ENCODE assay signal across 2 cellular contexts in the genomic region with DNA sequence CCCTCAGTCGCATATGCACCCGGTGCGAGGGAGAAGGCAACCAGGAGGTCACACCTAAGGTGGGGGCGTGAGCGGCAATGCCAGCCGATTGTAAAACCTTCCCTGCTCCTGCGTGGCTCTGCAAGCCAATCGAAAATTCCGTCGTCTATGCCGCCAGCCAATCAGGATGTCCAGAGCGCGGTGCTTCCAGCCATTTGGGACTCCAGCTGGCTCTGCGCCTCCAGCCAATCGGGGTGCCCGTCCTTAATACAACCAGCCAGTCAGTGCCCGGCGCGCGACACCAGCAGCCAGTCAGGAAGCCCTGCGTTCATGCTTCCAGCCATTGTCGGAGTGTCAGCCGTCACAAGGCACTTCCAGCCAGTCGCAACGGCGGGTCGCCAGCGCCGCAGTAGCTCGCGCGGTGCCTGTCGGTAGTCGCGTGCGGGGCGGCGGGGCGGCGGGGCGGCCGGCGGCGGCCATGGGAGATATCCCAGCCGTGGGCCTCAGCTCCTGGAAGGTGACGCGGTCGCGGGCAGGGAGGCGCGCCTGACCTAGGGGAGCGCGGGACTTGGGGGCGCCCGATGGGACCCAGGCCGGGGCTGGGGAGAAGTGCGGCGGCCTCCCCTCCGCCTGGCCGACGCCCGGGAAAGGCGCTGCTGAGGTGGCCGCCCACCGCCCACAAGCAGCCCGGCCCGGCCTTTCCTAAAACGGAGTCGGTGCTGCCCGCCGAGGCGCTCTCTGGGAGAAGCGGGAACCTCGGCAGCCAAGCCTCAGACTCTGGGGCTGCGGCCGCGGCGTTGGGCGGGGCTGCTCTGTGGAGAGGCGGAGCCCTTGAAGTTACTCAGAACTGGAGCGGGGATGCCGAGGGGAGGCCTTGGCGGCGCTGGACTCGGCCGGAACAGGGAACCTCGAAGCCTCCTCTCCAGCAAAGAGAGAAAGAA.
TF ChIP-seq lines count a peak whose summit lies in the region.

A gene (plus strand): TSS at position 340 of the 920 bp plus-strand sequence. CDS start 118 bp downstream, at position 458.

TF ChIP-seq in SK-N-SH, 30 proteins besides CTCF, POLR2A, EP300 and RAD21 (continued from another document and continues in another):
- TF ChIP-seq, protein P1, sequence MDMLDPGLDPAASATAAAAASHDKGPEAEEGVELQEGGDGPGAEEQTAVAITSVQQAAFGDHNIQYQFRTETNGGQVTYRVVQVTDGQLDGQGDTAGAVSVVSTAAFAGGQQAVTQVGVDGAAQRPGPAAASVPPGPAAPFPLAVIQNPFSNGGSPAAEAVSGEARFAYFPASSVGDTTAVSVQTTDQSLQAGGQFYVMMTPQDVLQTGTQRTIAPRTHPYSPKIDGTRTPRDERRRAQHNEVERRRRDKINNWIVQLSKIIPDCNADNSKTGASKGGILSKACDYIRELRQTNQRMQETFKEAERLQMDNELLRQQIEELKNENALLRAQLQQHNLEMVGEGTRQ (IDR thresholded peaks at IDR 0.05; ENCODE audit: borderline replicate concordance, low read depth, low read length): no peak
- TF ChIP-seq RXRA (IDR thresholded peaks at IDR 0.05; ENCODE audit: borderline replicate concordance, low read depth) (no peak), FOSL2 (IDR thresholded peaks at IDR 0.05; ENCODE audit: borderline replicate concordance, low read depth) (no peak), MXI1 (IDR thresholded peaks at IDR 0.05; ENCODE audit: low read depth, low read length) (peak; percentile 20; the same call in 1 of the 2 replicates), GABPA (IDR thresholded peaks at IDR 0.05; ENCODE audit: low read depth) (no peak), EZH2phosphoT487 (IDR thresholded peaks at IDR 0.05; ENCODE audit: borderline replicate concordance, low read depth) (no peak), YY1 (IDR thresholded peaks at IDR 0.05; ENCODE audit: low read depth) (no peak), RFX5 (IDR thresholded peaks at IDR 0.05; ENCODE audit: low read length) (peak; percentile 95), SMC3 (IDR thresholded peaks at IDR 0.05; ENCODE audit: low read depth, low read length) (no peak), ELF1 (IDR thresholded peaks at IDR 0.05) (no peak), SIN3A (IDR thresholded peaks at IDR 0.05; ENCODE audit: borderline replicate concordance, low read depth, low read length) (peak; percentile 6; the same call in 1 of the 2 replicates), POLR2AphosphoS5 (IDR thresholded peaks at IDR 0.05; ENCODE audit: low read depth, low read length) (no peak), TAF1 (IDR thresholded peaks at IDR 0.05; ENCODE audit: borderline replicate concordance, low read depth, low read length) (peak; percentile 19; the same call in 1 of the 2 replicates), MEF2A (IDR thresholded peaks at IDR 0.05; ENCODE audit: borderline replicate concordance, low read depth) (no peak)
- TF ChIP-seq, protein P2, sequence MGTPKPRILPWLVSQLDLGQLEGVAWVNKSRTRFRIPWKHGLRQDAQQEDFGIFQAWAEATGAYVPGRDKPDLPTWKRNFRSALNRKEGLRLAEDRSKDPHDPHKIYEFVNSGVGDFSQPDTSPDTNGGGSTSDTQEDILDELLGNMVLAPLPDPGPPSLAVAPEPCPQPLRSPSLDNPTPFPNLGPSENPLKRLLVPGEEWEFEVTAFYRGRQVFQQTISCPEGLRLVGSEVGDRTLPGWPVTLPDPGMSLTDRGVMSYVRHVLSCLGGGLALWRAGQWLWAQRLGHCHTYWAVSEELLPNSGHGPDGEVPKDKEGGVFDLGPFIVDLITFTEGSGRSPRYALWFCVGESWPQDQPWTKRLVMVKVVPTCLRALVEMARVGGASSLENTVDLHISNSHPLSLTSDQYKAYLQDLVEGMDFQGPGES (IDR thresholded peaks at IDR 0.05; ENCODE audit: low read depth, low read length): peak; percentile 94
- TF ChIP-seq, protein P3, sequence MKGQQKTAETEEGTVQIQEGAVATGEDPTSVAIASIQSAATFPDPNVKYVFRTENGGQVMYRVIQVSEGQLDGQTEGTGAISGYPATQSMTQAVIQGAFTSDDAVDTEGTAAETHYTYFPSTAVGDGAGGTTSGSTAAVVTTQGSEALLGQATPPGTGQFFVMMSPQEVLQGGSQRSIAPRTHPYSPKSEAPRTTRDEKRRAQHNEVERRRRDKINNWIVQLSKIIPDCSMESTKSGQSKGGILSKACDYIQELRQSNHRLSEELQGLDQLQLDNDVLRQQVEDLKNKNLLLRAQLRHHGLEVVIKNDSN (IDR thresholded peaks at IDR 0.05; ENCODE audit: borderline replicate concordance, low read depth): no peak; the same call in 1 of the 2 replicates
- TF ChIP-seq, protein P4, sequence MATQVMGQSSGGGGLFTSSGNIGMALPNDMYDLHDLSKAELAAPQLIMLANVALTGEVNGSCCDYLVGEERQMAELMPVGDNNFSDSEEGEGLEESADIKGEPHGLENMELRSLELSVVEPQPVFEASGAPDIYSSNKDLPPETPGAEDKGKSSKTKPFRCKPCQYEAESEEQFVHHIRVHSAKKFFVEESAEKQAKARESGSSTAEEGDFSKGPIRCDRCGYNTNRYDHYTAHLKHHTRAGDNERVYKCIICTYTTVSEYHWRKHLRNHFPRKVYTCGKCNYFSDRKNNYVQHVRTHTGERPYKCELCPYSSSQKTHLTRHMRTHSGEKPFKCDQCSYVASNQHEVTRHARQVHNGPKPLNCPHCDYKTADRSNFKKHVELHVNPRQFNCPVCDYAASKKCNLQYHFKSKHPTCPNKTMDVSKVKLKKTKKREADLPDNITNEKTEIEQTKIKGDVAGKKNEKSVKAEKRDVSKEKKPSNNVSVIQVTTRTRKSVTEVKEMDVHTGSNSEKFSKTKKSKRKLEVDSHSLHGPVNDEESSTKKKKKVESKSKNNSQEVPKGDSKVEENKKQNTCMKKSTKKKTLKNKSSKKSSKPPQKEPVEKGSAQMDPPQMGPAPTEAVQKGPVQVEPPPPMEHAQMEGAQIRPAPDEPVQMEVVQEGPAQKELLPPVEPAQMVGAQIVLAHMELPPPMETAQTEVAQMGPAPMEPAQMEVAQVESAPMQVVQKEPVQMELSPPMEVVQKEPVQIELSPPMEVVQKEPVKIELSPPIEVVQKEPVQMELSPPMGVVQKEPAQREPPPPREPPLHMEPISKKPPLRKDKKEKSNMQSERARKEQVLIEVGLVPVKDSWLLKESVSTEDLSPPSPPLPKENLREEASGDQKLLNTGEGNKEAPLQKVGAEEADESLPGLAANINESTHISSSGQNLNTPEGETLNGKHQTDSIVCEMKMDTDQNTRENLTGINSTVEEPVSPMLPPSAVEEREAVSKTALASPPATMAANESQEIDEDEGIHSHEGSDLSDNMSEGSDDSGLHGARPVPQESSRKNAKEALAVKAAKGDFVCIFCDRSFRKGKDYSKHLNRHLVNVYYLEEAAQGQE (IDR thresholded peaks at IDR 0.05; ENCODE audit: low read depth, low read length): no peak
- TF ChIP-seq, protein P5, sequence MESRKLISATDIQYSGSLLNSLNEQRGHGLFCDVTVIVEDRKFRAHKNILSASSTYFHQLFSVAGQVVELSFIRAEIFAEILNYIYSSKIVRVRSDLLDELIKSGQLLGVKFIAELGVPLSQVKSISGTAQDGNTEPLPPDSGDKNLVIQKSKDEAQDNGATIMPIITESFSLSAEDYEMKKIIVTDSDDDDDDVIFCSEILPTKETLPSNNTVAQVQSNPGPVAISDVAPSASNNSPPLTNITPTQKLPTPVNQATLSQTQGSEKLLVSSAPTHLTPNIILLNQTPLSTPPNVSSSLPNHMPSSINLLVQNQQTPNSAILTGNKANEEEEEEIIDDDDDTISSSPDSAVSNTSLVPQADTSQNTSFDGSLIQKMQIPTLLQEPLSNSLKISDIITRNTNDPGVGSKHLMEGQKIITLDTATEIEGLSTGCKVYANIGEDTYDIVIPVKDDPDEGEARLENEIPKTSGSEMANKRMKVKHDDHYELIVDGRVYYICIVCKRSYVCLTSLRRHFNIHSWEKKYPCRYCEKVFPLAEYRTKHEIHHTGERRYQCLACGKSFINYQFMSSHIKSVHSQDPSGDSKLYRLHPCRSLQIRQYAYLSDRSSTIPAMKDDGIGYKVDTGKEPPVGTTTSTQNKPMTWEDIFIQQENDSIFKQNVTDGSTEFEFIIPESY (IDR thresholded peaks at IDR 0.05; ENCODE audit: borderline replicate concordance, low read depth): no peak

TF ChIP-seq in neural cell, 6 proteins besides CTCF, POLR2A, EP300 and RAD21 (continued from another document):
- TF ChIP-seq, protein P4 (IDR thresholded peaks at IDR 0.05; ENCODE audit: borderline replicate concordance): no peak
- no peak for TF ChIP-seq POLR2AphosphoS5 (IDR thresholded peaks at IDR 0.05)
